Comparison of ENCODE assay signal across 12 cellular contexts in the genomic region with DNA sequence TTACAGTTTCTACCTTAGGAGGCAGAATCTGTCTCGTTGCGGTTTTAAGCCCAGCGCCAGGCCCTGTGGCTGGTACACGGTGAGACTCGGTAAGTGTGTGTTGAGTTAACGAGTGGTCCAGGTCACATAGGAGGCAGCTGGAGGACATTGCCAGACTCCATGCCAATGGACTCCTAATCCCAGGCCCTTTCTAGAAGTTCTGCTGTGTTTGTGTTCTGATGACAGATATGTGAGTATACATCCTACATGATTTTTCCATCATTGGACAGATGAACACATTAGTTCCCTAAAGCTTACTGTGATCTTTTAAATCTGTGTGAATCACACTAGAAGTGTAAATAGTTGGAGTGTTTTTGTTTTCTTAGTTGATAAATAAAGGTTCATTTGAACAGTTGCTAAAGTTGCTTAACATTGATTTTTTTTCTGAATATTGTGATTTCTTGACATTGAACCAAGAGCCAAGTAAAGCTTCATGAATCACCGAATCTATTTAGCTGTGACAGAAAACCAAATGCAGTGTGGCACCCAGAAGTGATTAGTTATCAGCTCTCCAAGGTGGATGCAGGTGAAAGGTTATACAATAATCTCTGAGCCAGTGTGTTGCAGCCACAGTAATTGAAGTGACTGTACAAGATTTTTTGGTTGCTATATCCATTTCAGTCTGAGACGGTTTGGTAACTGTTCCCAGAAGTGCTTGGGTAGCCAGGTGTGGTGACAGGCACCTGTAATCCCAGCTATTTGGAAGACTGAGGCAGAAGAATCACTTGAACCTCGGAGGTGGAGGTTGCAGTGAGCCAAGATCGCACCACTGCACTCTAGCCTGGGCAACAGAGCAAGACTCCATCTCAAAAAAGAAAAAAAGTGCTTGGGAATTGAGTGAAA. TPM values are rescaled to one million over a fixed set of nuclear protein-coding genes. Genes with fewer than 3 reads are reported as not detected.
DNase-seq lines count a peak whose midpoint lies in the region; ATAC-seq, FAIRE-seq and TF ChIP-seq lines count a peak whose summit lies in the region.
"Had no signal": no experiment of that assay in that cellular context is flagged by ENCODE, and none has a peak within 500 bp of the region (broad histone marks: within the 10 kb centered on the region; RNA-seq: fewer than 3 reads in every experiment).

No MANE protein-coding gene starts in this region.

- peak overlapping the region; percentile 53; the same call in 1 of the 2 replicates for H3K4me2 ChIP-seq in GM12878 (ENCODE audit: control insufficient read depth, insufficient read depth)

- H3K9me3 ChIP-seq in right atrium auricular region (no peaks in the 10 kb centered on the region), GM12878 (replicated peaks; ENCODE audit: control insufficient read depth, insufficient read depth, low read length) (no peaks in the 10 kb centered on the region), liver (ENCODE audit: control insufficient read depth in 4 of 4, low read length in 3 of 4) (no peaks in the 10 kb centered on the region), transverse colon (no peaks in the 10 kb centered on the region)
- H3K9me3 ChIP-seq: BE2C had no signal

- no TSS peak for BruUV-seq in GM12878 (replicated peaks; lab: Mats Ljungman, UMichigan)

- H3K9ac ChIP-seq in GM12878 (ENCODE audit: control insufficient read depth, insufficient read depth, low read length) (no peak overlapping the region), liver (ENCODE audit: low read depth in 1 of 2, low read length in 2 of 2) (no peak overlapping the region)

- peak; percentile 23 for FAIRE-seq in GM12878 (lab: Jason Lieb, UNC)
- FAIRE-seq: urothelium cell line had no signal

- H4K20me1 ChIP-seq in GM12878 (ENCODE audit: control insufficient read depth, insufficient read depth) = no peaks in the 10 kb centered on the region

- TF ChIP-seq RAD21 in GM12878 (IDR thresholded peaks at IDR 0.05; ENCODE audit: insufficient read depth, low read depth, low read length) (no peak), liver (IDR thresholded peaks at IDR 0.05) (no peak)

- TF ChIP-seq POLR2A in GM12878 (IDR thresholded peaks at IDR 0.05; ENCODE audit: low read depth, low read length) (no peak), transverse colon (IDR thresholded peaks at IDR 0.05) (no peak)

- DNase-seq in left ventricle myocardium superior (no peak), right atrium auricular region (ENCODE audit: low spot score) (no peak), GM12878 (ENCODE audit: low read depth, low spot score) (no peak), G401 (ENCODE audit: low spot score) (no peak), KBM-7 (no peak), transverse colon (no peak)
- DNase-seq: BE2C, NCI-H146, NCI-H82 had no signal

- H3K4me3 ChIP-seq in right atrium auricular region = no peak overlapping the region
- no peak overlapping the region for H3K4me3 ChIP-seq in GM12878
- H3K4me3 ChIP-seq in liver (ENCODE audit: low read depth in 1 of 3, low read length in 3 of 3) = no peak overlapping the region
- H3K4me3 ChIP-seq in transverse colon = no peak overlapping the region

- SMC1A ChIA-PET in GM12878 (lab: Charles Lee; ENCODE audit: uncharacterized antibody, unreplicated experiment) = interaction anchor here (0.5 to 2.1 kb wide), 6 partner anchors 10 to 185 kb away, joined by 3 to 10 read pairs (median 4); a partner anchor contains a TSS

- in situ Hi-C loops in GM12878 (cut with MboI) (no loop called here), G401 (cut with HindIII; ENCODE audit: low sequenced_read_pairs) (no loop called here), KBM-7 (cut with MboI; ENCODE audit: low pct_unique_long_range_greater_than_20kb, low sequenced_read_pairs) (no loop called here), transverse colon (cut with MboI; ENCODE audit: low pct_ligation_motif_present in 1 of 4, low pct_unique_long_range_greater_than_20kb in 1 of 4, low sequenced_read_pairs in 3 of 4) (no loop called here)

- POLR2A ChIA-PET in GM12878 (lab: Charles Lee) = interaction anchor here (0.5 kb wide), 1 partner anchor 52 kb away, joined by 7 read pairs; no protein-coding TSS in a partner anchor

- H3K27ac ChIP-seq in right atrium auricular region (no peak overlapping the region), GM12878 (ENCODE audit: control insufficient read depth, insufficient read depth) (no peak overlapping the region), liver (ENCODE audit: low read depth in 1 of 2, low read length in 2 of 2) (peak overlapping the region; percentile 36 to 74), transverse colon (peak overlapping the region in 1 of 4 donors; percentile 5)

- H3K79me2 ChIP-seq in GM12878 (ENCODE audit: control insufficient read depth, insufficient read depth, low read length) = no peaks in the 10 kb centered on the region

- TF ChIP-seq CTCF in right atrium auricular region (IDR thresholded peaks at IDR 0.05) (no peak), GM12878 (IDR thresholded peaks at IDR 0.05 in 2 of 3, conservative IDR thresholded peaks at IDR 0.05 in 1 of 3; ENCODE audit: control insufficient read depth in 2 of 3, extremely low read depth in 1 of 3, insufficient read depth in 1 of 3, low read depth in 3 of 3, low read length in 3 of 3) (no peak), liver (IDR thresholded peaks at IDR 0.05; ENCODE audit: low read depth, low read length, missing input control) (no peak), transverse colon (IDR thresholded peaks at IDR 0.05) (no peak)

- CTCF ChIA-PET in GM12878 (lab: Yijun Ruan, JAX) = interaction anchor here (0.8 to 1.3 kb wide), 8 partner anchors 9 to 77 kb away, joined by 3 to 4 read pairs (median 3); no protein-coding TSS in a partner anchor

- no peak overlapping the region for H2AFZ ChIP-seq in GM12878 (ENCODE audit: control insufficient read depth, low read depth, low read length)

- H3K4me1 ChIP-seq in right atrium auricular region = no peaks in the 10 kb centered on the region
- peaks cover 10% of the 10 kb centered on the region for H3K4me1 ChIP-seq in GM12878 (ENCODE audit: control insufficient read depth, insufficient read depth, low read length)
- peaks cover 3 to 18% (median 7%) of the 10 kb centered on the region in 4 donors for H3K4me1 ChIP-seq in liver (ENCODE audit: control insufficient read depth in 4 of 4, insufficient read depth in 4 of 4, low read length in 3 of 4)
- peaks cover 0 to 24% (median 7%) of the 10 kb centered on the region in 4 donors for H3K4me1 ChIP-seq in transverse colon
- H3K4me1 ChIP-seq: BE2C had no signal

- H3K27me3 ChIP-seq in right atrium auricular region (no peaks in the 10 kb centered on the region), GM12878 (replicated peaks in 1 of 2; ENCODE audit: control insufficient read depth in 2 of 2, insufficient read depth in 2 of 2, low read length in 1 of 2) (no peaks in the 10 kb centered on the region), liver (ENCODE audit: control insufficient read depth in 4 of 4, insufficient read depth in 4 of 4, low read length in 3 of 4) (no peaks in the 10 kb centered on the region), transverse colon (no peaks in the 10 kb centered on the region)
- H3K27me3 ChIP-seq: BE2C had no signal

- H3K36me3 ChIP-seq in right atrium auricular region (no peaks in the 10 kb centered on the region), GM12878 (ENCODE audit: control insufficient read depth in 2 of 2, insufficient read depth in 2 of 2, low read length in 1 of 2) (no peaks in the 10 kb centered on the region), liver (ENCODE audit: control insufficient read depth in 4 of 4, insufficient read depth in 3 of 4, low read depth in 1 of 4, low read length in 3 of 4) (no peaks in the 10 kb centered on the region), transverse colon (no peaks in the 10 kb centered on the region)
- H3K36me3 ChIP-seq: BE2C had no signal

- RAD21 ChIA-PET in GM12878 (lab: Charles Lee; ENCODE audit: unreplicated experiment) = interaction anchor here (0.7 to 1.3 kb wide), 3 partner anchors 9 to 117 kb away, joined by 3 to 4 read pairs (median 3); a partner anchor contains a TSS

- ATAC-seq in left ventricle myocardium superior (peak; percentile 15), GM12878 (no peak), HG02840 (IDR thresholded peaks at IDR 0.05; ENCODE audit: low FRiP score, unreplicated experiment) (no peak)

- 60% methylated on average over 10 of the region's 10 CpGs for WGBS in GM12878 (ENCODE audit: insufficient coverage, insufficient replicate concordance, low lambda C conversion rate, missing lambda C conversion rate)
- 79% methylated on average over 10 of the region's 10 CpGs for WGBS in liver
- WGBS in transverse colon (ENCODE audit: low coverage in 1 of 2), 2 donors = 64 to 88% methylated on average over 1 to 10 of the region's 10 CpGs

- intact Hi-C loops in left ventricle myocardium superior (cut with micrococcal nuclease) (no loop called here), GM12878 (cut with micrococcal nuclease; ENCODE audit: unreplicated experiment) (no loop called here), transverse colon (cut with DNase I; ENCODE audit: low total_unique reads) (no loop called here)

- TF ChIP-seq EP300 in GM12878 (IDR thresholded peaks at IDR 0.05; ENCODE audit: borderline replicate concordance in 1 of 2, control insufficient read depth in 1 of 2, low read depth in 2 of 2, low read length in 2 of 2) (no peak), transverse colon (IDR thresholded peaks at IDR 0.05; ENCODE audit: low read depth) (no peak)

TF ChIP-seq in liver, 16 proteins besides CTCF, POLR2A, EP300 and RAD21 (continues in another document):
- no peak for TF ChIP-seq FOXA1 (IDR thresholded peaks at IDR 0.05)
- no peak for TF ChIP-seq GABPA (IDR thresholded peaks at IDR 0.05 in 1 of 2, conservative IDR thresholded peaks at IDR 0.05 in 1 of 2)

RNA-seq across cellular contexts. Expression of a gene that starts 46.3 kb away (rescaled TPM):
- 15.8 TPM for total RNA-seq in left ventricle myocardium superior
- total RNA-seq in right atrium auricular region = 1 to 10 TPM; 4.0 to 4.9 TPM
- 32.4 and 33.1 TPM in 2 replicates for total RNA-seq in GM12878 (2013; cell fraction: nucleolus; rRNA removed)
- 3.5 and 4.0 TPM in 2 replicates for total RNA-seq in GM12878 (2014; rRNA removed)
- total RNA-seq in GM12878 (2014; rRNA removed; fragmentation: Illumina TruSeq; extraction: Trizol) = 3.8 and 4.3 TPM in 2 replicates
- 11.0 and 12.2 TPM in 2 replicates for total RNA-seq in GM12878 (2021)
- 1.2 TPM for polyA plus RNA-seq in GM12878 (2011; ENCODE audit: low read depth)
- polyA plus RNA-seq in GM12878 (2011; rRNA removed) = 1.2 and 1.6 TPM in 2 replicates
- 1.3 and 1.7 TPM in 2 replicates for polyA plus RNA-seq in GM12878 (2011; cell fraction: cytosol; rRNA removed)
- polyA plus RNA-seq in GM12878 (2011; cell fraction: nucleus; rRNA removed) = 2.2 and 2.5 TPM in 2 replicates
- polyA plus RNA-seq in GM12878 (2012) = 1.2 and 1.5 TPM in 2 replicates
- polyA plus RNA-seq in GM12878 (2014; fragmentation: Illumina TruSeq; extraction: Trizol) = 6.0 and 6.6 TPM in 2 replicates
- polyA plus RNA-seq in GM12878 (2014; fragmentation: Nextera tagmentation; extraction: Ambion mirVana) = 1 to 10 TPM; 1.2 to 1.3 TPM
- 4.7 and 4.8 TPM in 2 replicates for polyA plus RNA-seq in GM12878 (2014; rRNA removed)
- polyA plus RNA-seq in GM12878 (2016; fragmentation: Nextera tagmentation; extraction: Ambion mirVana) = 1 to 10 TPM; 5.6 to 6.3 TPM
- 2.6 and 2.9 TPM in 2 replicates for polyA minus RNA-seq in GM12878 (2011; rRNA and poly(A)+ RNA removed)
- 0.80 and 1.5 TPM in 2 replicates for polyA minus RNA-seq in GM12878 (2011; cell fraction: cytosol; rRNA and poly(A)+ RNA removed)
- 2.9 and 4.5 TPM in 2 replicates for polyA minus RNA-seq in GM12878 (2011; cell fraction: nucleus; rRNA and poly(A)+ RNA removed)
- 1 to 10 TPM; 6.7 to 7.1 TPM for total RNA-seq in liver
- polyA plus RNA-seq in liver = 1 to 10 TPM; 5.8 to 5.9 TPM
- total RNA-seq in G401 (2014; rRNA removed; shearing (Covaris generic)) = 4.0 and 4.1 TPM in 2 replicates
- total RNA-seq in transverse colon = 10 to 100 TPM; 49.4 to 74.4 (median 61.0) TPM

Comparison
In these comparisons a context has a peak if more than half of its experiments do, and no peak if none do; other contexts are left out.
1. H3K27ac ChIP-seq: peak in liver (2 of 2); none in right atrium auricular region (0 of 2) and GM12878 (single experiment).